Comparison of ENCODE assay signal across 8 cellular contexts in genomic region chr16:74605746-74606520, GRCh38. TPM values are rescaled to one million over a fixed set of nuclear protein-coding genes. Genes with fewer than 3 reads are reported as not detected.
A peak's percentile ranks its signal among the peaks of the same experiment; 100 is the strongest.
DNase-seq lines count a peak whose midpoint lies in the region; ATAC-seq and TF ChIP-seq lines count a peak whose summit lies in the region.

No MANE protein-coding gene starts in this region.

- peak overlapping the region; percentile 57 for H3K4me2 ChIP-seq in mesenchymal stem cell (ENCODE audit: low read length, poor library complexity, severe bottlenecking)

- peak overlapping the region in 1 of 2 experiments; percentile 36 for H3K4ac ChIP-seq in mesenchymal stem cell (ENCODE audit: low read depth in 1 of 2, low read length in 2 of 2)

- no peak for TF ChIP-seq CTCF in upper lobe of left lung (IDR thresholded peaks at IDR 0.05)

- peak overlapping the region; percentile 36 for H2BK15ac ChIP-seq in mesenchymal stem cell (ENCODE audit: low read depth, poor library complexity, severe bottlenecking)

- H2BK12ac ChIP-seq in mesenchymal stem cell (ENCODE audit: low read length in 2 of 2): no peak overlapping the region

- H3K9me3 ChIP-seq in KOPT-K1 (ENCODE audit: insufficient read depth, low read length, poor library complexity, severe bottlenecking) (no peaks in the 10 kb centered on the region), mesenchymal stem cell (ENCODE audit: control insufficient read depth, low read length) (no peaks in the 10 kb centered on the region), upper lobe of left lung (no peaks in the 10 kb centered on the region)

- no peak for DNase-seq in central memory CD8-positive, alpha-beta T cell (ENCODE audit: low spot score in 2 of 2)
- DNase-seq in mesenchymal stem cell (peak; percentile 45), upper lobe of left lung (no peak)
- no peak for DNase-seq in stimulated activated naive CD4-positive, alpha-beta T cell (lab: John Stamatoyannopoulos, UW)

- peak overlapping the region; percentile 94 for H3K27ac Mint-ChIP-seq in central memory CD8-positive, alpha-beta T cell (ENCODE audit: low read depth)

- no peak overlapping the region for H2AFZ ChIP-seq in mesenchymal stem cell (ENCODE audit: low read depth, low read length)

- H2AK5ac ChIP-seq in mesenchymal stem cell (ENCODE audit: low read length, severe bottlenecking): no peak overlapping the region

- H2BK5ac ChIP-seq in mesenchymal stem cell (ENCODE audit: low read depth, low read length, poor library complexity, severe bottlenecking): no peak overlapping the region

- no peaks in the 10 kb centered on the region for H3K27me3 Mint-ChIP-seq in central memory CD8-positive, alpha-beta T cell

- peaks cover 19% of the 10 kb centered on the region for H3K36me3 Mint-ChIP-seq in central memory CD8-positive, alpha-beta T cell (ENCODE audit: insufficient read depth)

- TF ChIP-seq EP300 in upper lobe of left lung (IDR thresholded peaks at IDR 0.05): no peak

- H4K8ac ChIP-seq in mesenchymal stem cell (ENCODE audit: low read length): peak overlapping the region; percentile 21

- 1% methylated on average over 17 of the region's 17 CpGs for WGBS in mesenchymal stem cell
- 3 to 4% methylated on average over 17 of the region's 17 CpGs for WGBS in upper lobe of left lung, 2 donors

- TF ChIP-seq POLR2A in upper lobe of left lung (IDR thresholded peaks at IDR 0.05): no peak

- peak overlapping the region; percentile 95 for H3K9ac ChIP-seq in mesenchymal stem cell (ENCODE audit: low read length)

- H2BK120ac ChIP-seq in mesenchymal stem cell (ENCODE audit: low read depth, low read length): peak overlapping the region; percentile 37

- ATAC-seq in GM18502 (IDR thresholded peaks at IDR 0.05; ENCODE audit: poor library complexity, unreplicated experiment): peak; percentile 7
- no peak for ATAC-seq in central memory CD8-positive, alpha-beta T cell (replicated peaks; ENCODE audit: extremely low read depth, poor library complexity, severe bottlenecking)
- no peak for ATAC-seq in upper lobe of left lung (ENCODE audit: low FRiP score in 2 of 2)
- ATAC-seq in HG02981 (IDR thresholded peaks at IDR 0.05; ENCODE audit: unreplicated experiment): no peak
- no peak for ATAC-seq in GM21381 (IDR thresholded peaks at IDR 0.05; ENCODE audit: unreplicated experiment)

- peak overlapping the region; percentile 60 to 73 for H3K18ac ChIP-seq in mesenchymal stem cell (ENCODE audit: low read depth in 1 of 2, low read length in 2 of 2)

- peaks cover 64% of the 10 kb centered on the region for H3K4me1 Mint-ChIP-seq in central memory CD8-positive, alpha-beta T cell

- H3K4me3 ChIP-seq in mesenchymal stem cell (ENCODE audit: insufficient read depth in 1 of 2, low read depth in 1 of 2, low read length in 2 of 2) (peak overlapping the region; percentile 82 to 96), upper lobe of left lung (peak overlapping the region; percentile 76 to 99 (median 88))

- H3K4me1 ChIP-seq in mesenchymal stem cell (ENCODE audit: control insufficient read depth, insufficient read depth, low read depth, low read length): peaks cover 15% of the 10 kb centered on the region
- peaks cover 15 to 55% (median 30%) of the 10 kb centered on the region in 4 donors for H3K4me1 ChIP-seq in upper lobe of left lung

- H4K91ac ChIP-seq in mesenchymal stem cell (ENCODE audit: low read length): no peak overlapping the region

- H3K23ac ChIP-seq in mesenchymal stem cell (ENCODE audit: low read length in 2 of 2): peak overlapping the region in 1 of 2 experiments; percentile 69

- H3K27ac ChIP-seq in KOPT-K1 (ENCODE audit: low read depth, low read length, poor library complexity, severe bottlenecking) (peak overlapping the region; percentile 66), mesenchymal stem cell (ENCODE audit: low read length, poor library complexity, severe bottlenecking) (peak overlapping the region; percentile 75), upper lobe of left lung (peak overlapping the region; percentile 93 to 97 (median 96))

- H3K9me3 Mint-ChIP-seq in central memory CD8-positive, alpha-beta T cell: no peaks in the 10 kb centered on the region

- H3K27me3 ChIP-seq in mesenchymal stem cell (ENCODE audit: control insufficient read depth in 1 of 2, insufficient read depth in 1 of 2, low read length in 2 of 2): no peaks in the 10 kb centered on the region
- no peaks in the 10 kb centered on the region for H3K27me3 ChIP-seq in upper lobe of left lung

- peak overlapping the region; percentile 97 for H3K4me3 Mint-ChIP-seq in central memory CD8-positive, alpha-beta T cell

- H3K79me1 ChIP-seq in mesenchymal stem cell (replicated peaks; ENCODE audit: low read length, poor library complexity, severe bottlenecking): no peaks in the 10 kb centered on the region

- H3K14ac ChIP-seq in mesenchymal stem cell (ENCODE audit: low read length in 2 of 2): no peak overlapping the region

- H3K36me3 ChIP-seq in KOPT-K1 (ENCODE audit: insufficient read depth, low read length): no peaks in the 10 kb centered on the region
- no peaks in the 10 kb centered on the region for H3K36me3 ChIP-seq in mesenchymal stem cell (ENCODE audit: control insufficient read depth in 1 of 2, insufficient read depth in 2 of 2, low read depth in 1 of 2, low read length in 2 of 2)
- no peaks in the 10 kb centered on the region for H3K36me3 ChIP-seq in upper lobe of left lung

RNA-seq across cellular contexts. Expression of gene GLG1, which starts 1.0 kb away (rescaled TPM):
- polyA plus RNA-seq in mesenchymal stem cell (2013, experiment 1 of 2): 117 TPM
- 111 TPM for polyA plus RNA-seq in mesenchymal stem cell (2013, experiment 2 of 2)
- 100 to 1,000 TPM in 5 of 6 donors, 10 to 100 TPM in 1; 88.3 to 149 (median 110) TPM for total RNA-seq in upper lobe of left lung
